Comparison of ENCODE assay signal across 18 cellular contexts in genomic region chr18:5556317-5556974, GRCh38. TPM values are rescaled to one million over a fixed set of nuclear protein-coding genes. Genes with fewer than 3 reads are reported as not detected.
A peak's percentile ranks its signal among the peaks of the same experiment; 100 is the strongest.
DNase-seq lines count a peak whose midpoint lies in the region; ATAC-seq, FAIRE-seq and TF ChIP-seq lines count a peak whose summit lies in the region.
"Had no signal": no experiment of that assay in that cellular context is flagged by ENCODE, and none has a peak within 500 bp of the region (broad histone marks: within the 10 kb centered on the region; RNA-seq: fewer than 3 reads in every experiment).

No MANE protein-coding gene starts in this region.

- no peak for TF ChIP-seq POLR2A in H1 (IDR thresholded peaks at IDR 0.05; ENCODE audit: control extremely low read depth in 1 of 2, low read depth in 2 of 2, low read length in 2 of 2)

- H3K4me3 ChIP-seq in H1 (ENCODE audit: extremely low read depth in 1 of 4, insufficient read depth in 2 of 4, low read depth in 3 of 4, low read length in 4 of 4) (no peak overlapping the region), left lung (no peak overlapping the region), upper lobe of right lung (no peak overlapping the region), MM.1S (ENCODE audit: low read length) (no peak overlapping the region), SJCRH30 (no peak overlapping the region)
- H3K4me3 ChIP-seq: ovary, PC-9 had no signal

- H3K14ac ChIP-seq in H1 (ENCODE audit: insufficient read length): no peak overlapping the region

- TF ChIP-seq EP300 in H1 (IDR thresholded peaks at IDR 0.05; ENCODE audit: borderline replicate concordance in 1 of 2, low read depth in 2 of 2, low read length in 2 of 2): no peak

- intact Hi-C loops in Right ventricle myocardium inferior (cut with DNase I): no loop called here
- intact Hi-C loops in cardiac septum (cut with DNase I): no loop called here
- intact Hi-C loops in left lung (cut with DNase I): no loop called here
- intact Hi-C loops in upper lobe of right lung (cut with DNase I): no loop called here

- H3F3A ChIP-seq in MM.1S (ENCODE audit: insufficient read depth, low read length): no peaks in the 10 kb centered on the region

- DNase-seq in Right ventricle myocardium inferior (ENCODE audit: missing footprints) (no peak), cardiac septum (ENCODE audit: low spot score) (no peak), H1 (ENCODE audit: low read depth in 1 of 2, low spot score in 2 of 2) (no peak), left lung (no peak), upper lobe of right lung (no peak), MM.1S (no peak), SJCRH30 (no peak)
- DNase-seq: activated CD8-positive, alpha-beta T cell treated with anti-CD3 and anti-CD28 coated beads for 36 hours; activated effector memory CD4-positive, alpha-beta T cell treated with anti-CD3 and anti-CD28 coated beads, Interleukin-2, amount 50 U/mL, for 16 hours; Karpas-422; NCI-H2081 treated with DMSO at 0.1 percent for 48 hours; ovary; PC-9 had no signal

- TF ChIP-seq CTCF in H1 (IDR thresholded peaks at IDR 0.05; ENCODE audit: control extremely low read depth in 1 of 3, insufficient read depth in 1 of 3, low read depth in 1 of 3, low read length in 3 of 3): no peak
- TF ChIP-seq CTCF in left lung (IDR thresholded peaks at IDR 0.05): no peak
- TF ChIP-seq CTCF in upper lobe of right lung (IDR thresholded peaks at IDR 0.05): no peak
- TF ChIP-seq CTCF in MM.1S (IDR thresholded peaks at IDR 0.05; ENCODE audit: low read length): no peak

- H3K23ac ChIP-seq in H1 (ENCODE audit: insufficient read length): no peak overlapping the region

- H4K8ac ChIP-seq in H1 (ENCODE audit: extremely low read depth, insufficient read depth, low read length): peak overlapping the region; percentile 74; the same call in 1 of the 2 replicates

- H4K20me1 ChIP-seq in H1 (replicated peaks in 1 of 2; ENCODE audit: control insufficient read depth in 1 of 2, insufficient read depth in 2 of 2, low read length in 2 of 2): no peaks in the 10 kb centered on the region
- H4K20me1 ChIP-seq in MM.1S (ENCODE audit: insufficient read depth, low read length): no peaks in the 10 kb centered on the region

- H3K56ac ChIP-seq in H1 (replicated peaks; ENCODE audit: insufficient read length, low read depth, low read length): no peak overlapping the region

- H3K4me1 ChIP-seq in H1 (replicated peaks in 1 of 4; ENCODE audit: control insufficient read depth in 3 of 4, insufficient read depth in 4 of 4, low read length in 3 of 4) (no peaks in the 10 kb centered on the region), left lung (peaks cover 0 to 5% of the 10 kb centered on the region in 2 donors), upper lobe of right lung (peaks cover 3% of the 10 kb centered on the region), MM.1S (ENCODE audit: low read length) (no peaks in the 10 kb centered on the region), SJCRH30 (no peaks in the 10 kb centered on the region)

- H3K18ac ChIP-seq in H1 (ENCODE audit: extremely low read depth, low read length): no peak overlapping the region

- H3K23me2 ChIP-seq in H1 (ENCODE audit: low read depth, low read length): no peaks in the 10 kb centered on the region

- no peak overlapping the region for H3K4ac ChIP-seq in H1 (replicated peaks; ENCODE audit: insufficient read length, low read depth, low read length)

- H3K9me2 ChIP-seq in MM.1S (replicated peaks; ENCODE audit: insufficient read depth, low read length): no peaks in the 10 kb centered on the region

- no peaks in the 10 kb centered on the region for H3K27me3 ChIP-seq in H1 (replicated peaks in 1 of 4; ENCODE audit: control insufficient read depth in 3 of 4, extremely low read depth in 1 of 4, insufficient read depth in 3 of 4, low read length in 3 of 4)
- no peaks in the 10 kb centered on the region for H3K27me3 ChIP-seq in left lung
- no peaks in the 10 kb centered on the region for H3K27me3 ChIP-seq in upper lobe of right lung
- H3K27me3 ChIP-seq in MM.1S (replicated peaks; ENCODE audit: insufficient read depth, low read length): no peaks in the 10 kb centered on the region
- no peaks in the 10 kb centered on the region for H3K27me3 ChIP-seq in SJCRH30
- H3K27me3 ChIP-seq: ovary had no signal

- H3K9me3 ChIP-seq in H1 (ENCODE audit: insufficient read depth in 2 of 2, low read depth in 1 of 2, low read length in 1 of 2) (no peaks in the 10 kb centered on the region), left lung (no peaks in the 10 kb centered on the region), upper lobe of right lung (no peaks in the 10 kb centered on the region), MM.1S (replicated peaks; ENCODE audit: insufficient read depth, low read length) (no peaks in the 10 kb centered on the region), SJCRH30 (replicated peaks) (no peaks in the 10 kb centered on the region)
- H3K9me3 ChIP-seq: ovary had no signal

- 88% methylated on average over 8 of the region's 8 CpGs; no CpG with 5 or more reads in 1 of the 2 experiments for WGBS in H1 (ENCODE audit: extremely low coverage in 1 of 2, insufficient coverage in 1 of 2, insufficient read length in 1 of 2, insufficient replicate concordance in 2 of 2, low coverage in 1 of 2, low lambda C conversion rate in 2 of 2, missing lambda C conversion rate in 1 of 2), 2 experiments

- H3K4me2 ChIP-seq in H1 (ENCODE audit: insufficient read depth in 1 of 2, low read depth in 2 of 2, low read length in 2 of 2) (no peak overlapping the region), MM.1S (ENCODE audit: low read depth, low read length) (no peak overlapping the region)
- H3K4me2 ChIP-seq: PC-9 had no signal

- H3K27ac ChIP-seq in H1 (ENCODE audit: low read depth, low read length) (no peak overlapping the region), left lung (peak overlapping the region in 1 of 2 donors; percentile 40), upper lobe of right lung (peak overlapping the region; percentile 32), MM.1S (ENCODE audit: low read length) (no peak overlapping the region), SJCRH30 (no peak overlapping the region)
- H3K27ac ChIP-seq: ovary, PC-9 had no signal

- no peak overlapping the region for H4K91ac ChIP-seq in H1 (replicated peaks; ENCODE audit: insufficient read length, low read length)

- H2AFZ ChIP-seq in H1 (ENCODE audit: low read length) (no peak overlapping the region), MM.1S (ENCODE audit: low read length) (no peak overlapping the region)
- H2AFZ ChIP-seq: PC-9 had no signal

- H3K9ac ChIP-seq in H1 (replicated peaks in 1 of 4; ENCODE audit: extremely low read depth in 1 of 4, low read depth in 3 of 4, low read length in 3 of 4) (no peak overlapping the region), MM.1S (ENCODE audit: low read length) (no peak overlapping the region)

- H3K36me3 ChIP-seq in H1 (ENCODE audit: control insufficient read depth in 2 of 4, insufficient read depth in 4 of 4, low read length in 3 of 4): no peaks in the 10 kb centered on the region; a peak in 1 of 8 replicates
- H3K36me3 ChIP-seq in left lung: no peaks in the 10 kb centered on the region
- H3K36me3 ChIP-seq in upper lobe of right lung: no peaks in the 10 kb centered on the region
- H3K36me3 ChIP-seq in MM.1S (replicated peaks; ENCODE audit: insufficient read depth, low read length): no peaks in the 10 kb centered on the region
- H3K36me3 ChIP-seq in SJCRH30: no peaks in the 10 kb centered on the region
- H3K36me3 ChIP-seq: ovary had no signal

- H3K79me1 ChIP-seq in H1 (ENCODE audit: low read depth, low read length): no peaks in the 10 kb centered on the region

- no peaks in the 10 kb centered on the region for H3K79me2 ChIP-seq in H1 (ENCODE audit: control insufficient read depth in 1 of 2, insufficient read depth in 2 of 2, low read length in 2 of 2)
- H3K79me2 ChIP-seq in MM.1S (ENCODE audit: low read length): no peaks in the 10 kb centered on the region

- H2BK120ac ChIP-seq in H1 (replicated peaks; ENCODE audit: low read depth, low read length): no peak overlapping the region

- no peak overlapping the region for H2BK20ac ChIP-seq in H1 (ENCODE audit: low read length)

- CTCF ChIA-PET in H1 (lab: Charles Lee; ENCODE audit: partially characterized antibody): interaction anchor here (0.6 to 1.4 kb wide), 3 partner anchors 9 to 60 kb away, joined by 3 to 13 read pairs (median 4); no protein-coding TSS in a partner anchor

- no peak overlapping the region for H2AK5ac ChIP-seq in H1 (ENCODE audit: low read depth, low read length)

- POLR2A ChIA-PET in H1 (lab: Charles Lee; ENCODE audit: partially characterized antibody): no interaction called here

- ATAC-seq in Right ventricle myocardium inferior: peak; percentile 84
- ATAC-seq in left lung: peak; percentile 73
- ATAC-seq in upper lobe of right lung: peak; percentile 67
- no peak for ATAC-seq in HG02588 (IDR thresholded peaks at IDR 0.05; ENCODE audit: unreplicated experiment)
- ATAC-seq: activated CD8-positive, alpha-beta T cell treated with anti-CD3 and anti-CD28 coated beads for 36 hours; stimulated activated effector memory CD8-positive, alpha-beta T cell treated with anti-CD3 and anti-CD28 coated beads, Interleukin-12 subunit alpha, Interleukin-12 subunit beta, amount 100 ng/mL, for 72 hours had no signal

- no peak overlapping the region for H2BK5ac ChIP-seq in H1 (ENCODE audit: low read depth, low read length)

- no peak overlapping the region for H4K5ac ChIP-seq in H1 (ENCODE audit: insufficient read length, low read depth, low read length)

- no peak for FAIRE-seq in H1 (lab: Jason Lieb, UNC)
- FAIRE-seq: bronchial epithelial cell, GM12891, urothelium cell line had no signal

- H2BK12ac ChIP-seq in H1 (ENCODE audit: low read depth, low read length): no peak overlapping the region

- no peak overlapping the region for H2BK15ac ChIP-seq in H1 (ENCODE audit: low read length)

- no peak for TF ChIP-seq RAD21 in H1 (IDR thresholded peaks at IDR 0.05 in 1 of 2, conservative IDR thresholded peaks at IDR 0.05 in 1 of 2; ENCODE audit: low read depth in 2 of 2, low read length in 2 of 2)

TF ChIP-seq in H1, 55 proteins besides CTCF, POLR2A, EP300 and RAD21 (continues in another document):
- no peak for TF ChIP-seq CREB1 (IDR thresholded peaks at IDR 0.05)

RNA-seq across cellular contexts. Expression of gene EPB41L3, which starts 12.6 kb away (rescaled TPM):
- total RNA-seq in Right ventricle myocardium inferior (10.5 TPM), cardiac septum (14.0 TPM), left lung (10 to 100 TPM; 79.7 to 98.7 TPM), upper lobe of right lung (68.9 TPM)
- 12.8 and 16.1 TPM in 2 replicates for total RNA-seq in H1 (2021; fragmentation: NEBNext Ultra II Directional; extraction: Animal tissue kit (Norgen Biotek cat#: 25700))
- polyA plus RNA-seq in H1 (2011; rRNA removed): 7.8 and 7.9 TPM in 2 replicates
- 14.2 TPM for polyA plus RNA-seq in H1 (2011; cell fraction: cytosol; rRNA removed)
- polyA plus RNA-seq in H1 (2011; cell fraction: nucleus; rRNA removed): 10.0 TPM
- 12.9 to 16.7 TPM (median 14.1 TPM) in 4 replicates for polyA plus RNA-seq in H1 (2012, experiment 1 of 2)
- 1.0 TPM for polyA plus RNA-seq in H1 (2012, experiment 2 of 2)
- polyA plus RNA-seq in H1 (2013, experiment 1 of 2): 10.2 TPM
- polyA plus RNA-seq in H1 (2013, experiment 2 of 2): 9.5 TPM
- 12.3 and 12.6 TPM in 2 replicates for polyA minus RNA-seq in H1 (2011; rRNA and poly(A)+ RNA removed)
- polyA minus RNA-seq in H1 (2011; cell fraction: cytosol; rRNA and poly(A)+ RNA removed): 9.1 TPM
- polyA minus RNA-seq in H1 (2011; cell fraction: nucleus; rRNA and poly(A)+ RNA removed): 21.0 TPM
- 0.18 TPM in 1 of 2 replicates, not detected in the other for total RNA-seq in SJCRH30 (2014; rRNA removed; shearing (Covaris generic))
- total RNA-seq: PC-9 had no signal
